13 cellular contexts compared by ENCODE assay signal in genomic region chr13:47598340-47598911, GRCh38.
DNase-seq lines count a peak whose midpoint lies in the region; ATAC-seq and TF ChIP-seq lines count a peak whose summit lies in the region.
"Had no signal": no experiment of that assay in that cellular context is flagged by ENCODE, and none has a peak within 500 bp of the region (broad histone marks: within the 10 kb centered on the region; RNA-seq: fewer than 3 reads in every experiment).

No MANE protein-coding gene starts in this region.

- no peaks in the 10 kb centered on the region for H3F3A ChIP-seq in SK-N-SH (replicated peaks; ENCODE audit: insufficient read depth)

- TF ChIP-seq CTCF in SK-N-SH (IDR thresholded peaks at IDR 0.05) (peak; percentile 61), endothelial cell (IDR thresholded peaks at IDR 0.05; ENCODE audit: unreplicated experiment) (peak; percentile 47), GM10266 (IDR thresholded peaks at IDR 0.05; ENCODE audit: control insufficient read depth, insufficient read depth, low read depth, missing control alignments) (no peak)

- H3K27ac Mint-ChIP-seq in endothelial cell (ENCODE audit: unreplicated experiment): no peak overlapping the region

- no peaks in the 10 kb centered on the region for H3K36me3 Mint-ChIP-seq in endothelial cell (ENCODE audit: low read depth, unreplicated experiment)

- H3K27me3 Mint-ChIP-seq in endothelial cell (ENCODE audit: unreplicated experiment): peaks cover 3% of the 10 kb centered on the region

- no peak overlapping the region for H3K9ac ChIP-seq in SK-N-SH
- H3K9ac ChIP-seq: BLaER1 treated with 17β-estradiol and CSF1 and Interleukin-3, amounts not matched to agents 10 nM and 100 nM had no signal

- H3K27ac ChIP-seq in SK-N-SH (ENCODE audit: low read depth in 2 of 2, low read length in 1 of 2): no peak overlapping the region
- H3K27ac ChIP-seq: BLaER1 treated with 17β-estradiol and CSF1 and Interleukin-3, amounts not matched to agents 10 nM and 100 nM; prostate gland had no signal

- CTCF ChIA-PET in SK-N-SH (lab: Yijun Ruan, JAX): interaction anchor here (0.6 to 1.4 kb wide), 5 partner anchors 19 to 767 kb away, joined by 3 to 5 read pairs (median 3); no protein-coding TSS in a partner anchor

- no peaks in the 10 kb centered on the region for H4K20me1 ChIP-seq in SK-N-SH (ENCODE audit: insufficient read depth)
- H4K20me1 ChIP-seq: BLaER1 treated with 17β-estradiol and CSF1 and Interleukin-3, amounts not matched to agents 10 nM and 100 nM had no signal

- TF ChIP-seq EP300 in SK-N-SH (IDR thresholded peaks at IDR 0.05; ENCODE audit: borderline replicate concordance in 1 of 2, low read depth in 1 of 2, low read length in 1 of 2): no peak

- H3K4me3 ChIP-seq in SK-N-SH (ENCODE audit: low read depth in 2 of 2, low read length in 1 of 2): no peak overlapping the region
- H3K4me3 ChIP-seq: BLaER1 treated with 17β-estradiol and CSF1 and Interleukin-3, amounts not matched to agents 10 nM and 100 nM; prostate gland had no signal

- no peak overlapping the region for H3K4me2 ChIP-seq in SK-N-SH
- H3K4me2 ChIP-seq: BLaER1 treated with 17β-estradiol and CSF1 and Interleukin-3, amounts not matched to agents 10 nM and 100 nM had no signal

- no peaks in the 10 kb centered on the region for H3K4me1 ChIP-seq in SK-N-SH (ENCODE audit: control insufficient read depth in 1 of 2, insufficient read depth in 2 of 2, low read depth in 1 of 2, low read length in 1 of 2)
- H3K4me1 ChIP-seq: BLaER1 treated with 17β-estradiol and CSF1 and Interleukin-3, amounts not matched to agents 10 nM and 100 nM; prostate gland had no signal

- peaks cover 5% of the 10 kb centered on the region for H3K4me1 Mint-ChIP-seq in endothelial cell (ENCODE audit: unreplicated experiment)

- no peak for ATAC-seq in SK-N-SH treated with all-trans-retinoic acid at 6 μM for 48 hours

- H2AFZ ChIP-seq in SK-N-SH (ENCODE audit: low read depth): no peak overlapping the region

- WGBS in SK-N-SH (ENCODE audit: low lambda C conversion rate): 14% methylated on average over 2 of the region's 2 CpGs

- H3K27me3 ChIP-seq in SK-N-SH (ENCODE audit: insufficient read depth): no peaks in the 10 kb centered on the region
- H3K27me3 ChIP-seq: BLaER1 treated with 17β-estradiol and CSF1 and Interleukin-3, amounts not matched to agents 10 nM and 100 nM had no signal

- peak; percentile 7 for DNase-seq in SK-N-SH
- peak; percentile 4 for DNase-seq in NCI-H460 (ENCODE audit: extremely low read depth, low read depth)
- DNase-seq in endothelial cell (ENCODE audit: low spot score): no peak
- DNase-seq in renal cortical epithelial cell (ENCODE audit: low read depth): peak; percentile 7
- no peak for DNase-seq in GM10266 (ENCODE audit: extremely low spot score)
- no peak for DNase-seq in NCI-H1694 (lab: John Stamatoyannopoulos, UW)
- DNase-seq in NCI-H1436 (lab: John Stamatoyannopoulos, UW): no peak
- DNase-seq: activated CD8-positive, alpha-beta memory T cell treated with anti-CD3 and anti-CD28 coated beads, Interleukin-2, amount 50 U/mL, for 48 hours; NCI-H2171 treated with DMSO at 0.1 percent for 48 hours; T-helper 2 cell had no signal

- H3K9me3 ChIP-seq in SK-N-SH: no peaks in the 10 kb centered on the region
- H3K9me3 ChIP-seq: prostate gland had no signal

- H3K9me2 ChIP-seq in SK-N-SH: no peaks in the 10 kb centered on the region

- H3K36me3 ChIP-seq in SK-N-SH (replicated peaks in 1 of 2; ENCODE audit: control insufficient read depth in 1 of 2, insufficient read depth in 2 of 2, low read length in 1 of 2): no peaks in the 10 kb centered on the region
- H3K36me3 ChIP-seq: BLaER1 treated with 17β-estradiol and CSF1 and Interleukin-3, amounts not matched to agents 10 nM and 100 nM; prostate gland had no signal

- no peaks in the 10 kb centered on the region for H3K79me2 ChIP-seq in SK-N-SH (ENCODE audit: insufficient read depth)

- H3K9me3 Mint-ChIP-seq in endothelial cell (ENCODE audit: unreplicated experiment): no peaks in the 10 kb centered on the region

- POLR2A ChIA-PET in SK-N-SH (lab: Yijun Ruan, JAX): no interaction called here

- peak; percentile 52 for TF ChIP-seq RAD21 in SK-N-SH (IDR thresholded peaks at IDR 0.05; ENCODE audit: low read length)

- H3K4me3 Mint-ChIP-seq in endothelial cell (ENCODE audit: unreplicated experiment): no peak overlapping the region

TF ChIP-seq in SK-N-SH, 30 proteins besides CTCF, POLR2A, EP300 and RAD21:
- TF ChIP-seq SMC3 (IDR thresholded peaks at IDR 0.05; ENCODE audit: low read depth, low read length) (peak; percentile 36), JUND (IDR thresholded peaks at IDR 0.05) (no peak), NFIC (IDR thresholded peaks at IDR 0.05; ENCODE audit: borderline replicate concordance) (no peak), RCOR1 (IDR thresholded peaks at IDR 0.05; ENCODE audit: low read length) (no peak), RFX5 (IDR thresholded peaks at IDR 0.05; ENCODE audit: low read length) (no peak)

TF ChIP-seq in SK-N-SH treated with all-trans-retinoic acid at 6 μM for 48 hours, 23 proteins besides CTCF, POLR2A, EP300 and RAD21:
- TF ChIP-seq ESRRG (CRISPR knock-in tag; IDR thresholded peaks at IDR 0.05): no peak
- no peak for TF ChIP-seq TOX (CRISPR knock-in tag; IDR thresholded peaks at IDR 0.05; ENCODE audit: borderline replicate concordance)
- TF ChIP-seq BACH2 (CRISPR knock-in tag; IDR thresholded peaks at IDR 0.05; ENCODE audit: borderline replicate concordance): no peak
- TF ChIP-seq ZNF70 (CRISPR knock-in tag; IDR thresholded peaks at IDR 0.05): no peak
- TF ChIP-seq ZNF8 (CRISPR knock-in tag; IDR thresholded peaks at IDR 0.05): no peak
- TF ChIP-seq TSHZ2 (CRISPR knock-in tag; IDR thresholded peaks at IDR 0.05): no peak
- TF ChIP-seq OSR1 (CRISPR knock-in tag; IDR thresholded peaks at IDR 0.05): no peak
- no peak for TF ChIP-seq CSDC2 (CRISPR knock-in tag; IDR thresholded peaks at IDR 0.05)
- TF ChIP-seq PATZ1 (CRISPR knock-in tag; IDR thresholded peaks at IDR 0.05; ENCODE audit: borderline replicate concordance): no peak
- no peak for TF ChIP-seq RARB (CRISPR knock-in tag; IDR thresholded peaks at IDR 0.05)
- no peak for TF ChIP-seq ZFP3 (CRISPR knock-in tag; IDR thresholded peaks at IDR 0.05)
- TF ChIP-seq TCF4 (CRISPR knock-in tag; IDR thresholded peaks at IDR 0.05; ENCODE audit: borderline replicate concordance): no peak
- TF ChIP-seq CREB5 (CRISPR knock-in tag; IDR thresholded peaks at IDR 0.05; ENCODE audit: low read depth): no peak
- no peak for TF ChIP-seq PPARA (CRISPR knock-in tag; IDR thresholded peaks at IDR 0.05; ENCODE audit: borderline replicate concordance)

Comparison
In these comparisons a context has a peak if more than half of its experiments do, and no peak if none do; other contexts are left out.
1. DNase-seq: peak in SK-N-SH (single experiment), NCI-H460 (single experiment) and renal cortical epithelial cell (single experiment); none in endothelial cell (single experiment), GM10266 (single experiment), NCI-H1694 (single experiment) and NCI-H1436 (single experiment).